Comparison of ENCODE assay signal across 9 cellular contexts in genomic region chr9:33117306-33117705, GRCh38. TPM values are rescaled to one million over a fixed set of nuclear protein-coding genes. Genes with fewer than 3 reads are reported as not detected.
A peak's percentile ranks its signal among the peaks of the same experiment; 100 is the strongest.
DNase-seq lines count a peak whose midpoint lies in the region; ATAC-seq and TF ChIP-seq lines count a peak whose summit lies in the region.
"Had no signal": no experiment of that assay in that cellular context is flagged by ENCODE, and none has a peak within 500 bp of the region (broad histone marks: within the 10 kb centered on the region; RNA-seq: fewer than 3 reads in every experiment).

No MANE protein-coding gene starts in this region.

- peak; percentile 56 for DNase-seq in Daoy (ENCODE audit: low read depth)
- peak in 1 of 2 experiments; percentile 43 for DNase-seq in PC-9
- no peak for DNase-seq in esophagus muscularis mucosa (ENCODE audit: extremely low spot score)
- DNase-seq in osteocyte (ENCODE audit: extremely low spot score, unreplicated experiment), result no peak
- DNase-seq in endothelial cell (ENCODE audit: low spot score), result no peak
- DNase-seq in dermis blood vessel endothelial cell, result no peak
- no peak for DNase-seq in effector CD4-positive, alpha-beta T cell
- DNase-seq: NCI-H187 treated with DMSO at 0.1 percent for 48 hours had no signal

- H3K27me3 Mint-ChIP-seq in osteocyte (ENCODE audit: unreplicated experiment), result no peaks in the 10 kb centered on the region
- peaks cover 1% of the 10 kb centered on the region for H3K27me3 Mint-ChIP-seq in endothelial cell (ENCODE audit: unreplicated experiment)

- 26% methylated on average over 1 of the region's 1 CpG for WGBS in esophagus muscularis mucosa

- H3K4me3 Mint-ChIP-seq in osteocyte (ENCODE audit: unreplicated experiment) (no peak overlapping the region), endothelial cell (ENCODE audit: unreplicated experiment) (no peak overlapping the region)

- H3K36me3 Mint-ChIP-seq in osteocyte (ENCODE audit: unreplicated experiment) (peaks cover 10% of the 10 kb centered on the region), endothelial cell (ENCODE audit: low read depth, unreplicated experiment) (peaks cover 27% of the 10 kb centered on the region)

- H3K27me3 ChIP-seq in PC-9 (ENCODE audit: insufficient read depth, low read depth) (no peaks in the 10 kb centered on the region), esophagus muscularis mucosa (no peaks in the 10 kb centered on the region)

- no peaks in the 10 kb centered on the region for H3K9me3 ChIP-seq in PC-9 (ENCODE audit: insufficient read depth, low read depth)
- H3K9me3 ChIP-seq in esophagus muscularis mucosa, result no peaks in the 10 kb centered on the region

- H3K4me1 Mint-ChIP-seq in osteocyte (ENCODE audit: unreplicated experiment) (peaks cover 46% of the 10 kb centered on the region), endothelial cell (ENCODE audit: unreplicated experiment) (peaks cover 8% of the 10 kb centered on the region)

- H3K4me1 ChIP-seq in PC-9 (replicated peaks; ENCODE audit: insufficient read depth) (peaks cover 21% of the 10 kb centered on the region), esophagus muscularis mucosa (peaks cover 3 to 31% (median 11%) of the 10 kb centered on the region in 4 donors)

- BruUV-seq in PC-9 (replicated peaks; lab: Mats Ljungman, UMichigan), result no TSS peak

- TF ChIP-seq CTCF in PC-9 (conservative IDR thresholded peaks at IDR 0.05), result no peak
- TF ChIP-seq CTCF in esophagus muscularis mucosa (IDR thresholded peaks at IDR 0.05), result no peak
- no peak for TF ChIP-seq CTCF in osteocyte (IDR thresholded peaks at IDR 0.05)
- TF ChIP-seq CTCF in endothelial cell (IDR thresholded peaks at IDR 0.05; ENCODE audit: unreplicated experiment), result no peak

- POLR2A ChIA-PET in PC-9 (lab: Charles Lee; ENCODE audit: unreplicated experiment), result interaction anchor here (0.7 kb wide), 1 partner anchor 472 kb away, joined by 5 read pairs; no protein-coding TSS in a partner anchor

- TF ChIP-seq EP300 in esophagus muscularis mucosa (IDR thresholded peaks at IDR 0.05), result no peak

- H3K27ac Mint-ChIP-seq in osteocyte (ENCODE audit: unreplicated experiment) (peak overlapping the region; percentile 52), endothelial cell (ENCODE audit: unreplicated experiment) (no peak overlapping the region)

- H3K27ac ChIP-seq in PC-9 (peak overlapping the region; percentile 57), esophagus muscularis mucosa (replicated peaks in 1 of 4) (peak overlapping the region in 3 of 4 donors; percentile 0 to 15 (median 15))

- no peaks in the 10 kb centered on the region for H4K20me1 ChIP-seq in PC-9 (ENCODE audit: insufficient read depth)

- intact Hi-C loops in PC-9 (cut with micrococcal nuclease; ENCODE audit: unreplicated experiment) (no loop called here), esophagus muscularis mucosa (cut with DNase I) (no loop called here)

- H3K36me3 ChIP-seq in PC-9 (ENCODE audit: low read depth), result no peaks in the 10 kb centered on the region
- peaks cover 17 to 94% (median 59%) of the 10 kb centered on the region in 4 donors for H3K36me3 ChIP-seq in esophagus muscularis mucosa

- no peaks in the 10 kb centered on the region for H3K9me2 ChIP-seq in PC-9 (ENCODE audit: insufficient read depth)

- no peaks in the 10 kb centered on the region for H3K9me3 Mint-ChIP-seq in osteocyte (ENCODE audit: unreplicated experiment)
- no peaks in the 10 kb centered on the region for H3K9me3 Mint-ChIP-seq in endothelial cell (ENCODE audit: unreplicated experiment)

- H2AFZ ChIP-seq in PC-9, result no peak overlapping the region

- CTCF ChIA-PET in PC-9 (lab: Charles Lee), result no interaction called here

- TF ChIP-seq POLR2A in esophagus muscularis mucosa (IDR thresholded peaks at IDR 0.05; ENCODE audit: low read depth), result no peak

- 0 out of 2 replicates have a peak, but pooled peaks cover 2% of the 10 kb centered on the region for H3K79me2 ChIP-seq in PC-9 (ENCODE audit: low read depth)

- ATAC-seq in activated CD4-positive, CD25-positive, alpha-beta regulatory T cell treated with anti-CD3 and anti-CD28 coated beads, Interleukin-2, amount 50 U/mL, for 24 hours, result no peak

- peaks cover 6% of the 10 kb centered on the region; the same call in 1 of the 2 replicates for H3F3A ChIP-seq in PC-9 (ENCODE audit: insufficient read depth, low read depth)

- H3K4me2 ChIP-seq in PC-9, result peak overlapping the region; percentile 58

- H3K4me3 ChIP-seq in PC-9 (no peak overlapping the region), esophagus muscularis mucosa (no peak overlapping the region)

RNA-seq across cellular contexts. Expression of gene SMU1, which starts 40.8 kb away (rescaled TPM):
- total RNA-seq in Daoy (2014; rRNA removed; shearing (Covaris generic)), result 43.9 and 44.3 TPM in 2 replicates
- total RNA-seq in PC-9 (2021), result 12.6 and 14.5 TPM in 2 replicates
- 10 to 100 TPM; 17.8 to 22.6 (median 19.6) TPM for total RNA-seq in esophagus muscularis mucosa
- 22.4 and 23.0 TPM in 2 replicates for total RNA-seq in osteocyte
- total RNA-seq in endothelial cell (ENCODE audit: unreplicated experiment), result 23.7 TPM
- 34.5 and 37.8 TPM in 2 replicates for total RNA-seq in dermis blood vessel endothelial cell

RNA-seq across cellular contexts. Expression of gene B4GALT1, which starts 49.8 kb away (rescaled TPM):
- total RNA-seq in Daoy (2014; rRNA removed; shearing (Covaris generic)), result 19.1 and 19.2 TPM in 2 replicates
- 75.6 and 87.2 TPM in 2 replicates for total RNA-seq in PC-9 (2021)
- 10 to 100 TPM; 24.5 to 39.6 (median 37.8) TPM for total RNA-seq in esophagus muscularis mucosa
- 39.1 and 40.9 TPM in 2 replicates for total RNA-seq in osteocyte
- 86.7 TPM for total RNA-seq in endothelial cell (ENCODE audit: unreplicated experiment)
- total RNA-seq in dermis blood vessel endothelial cell, result 14.1 and 35.7 TPM in 2 replicates
